Comparison of ENCODE assay signal across 1 cellular context in the genomic region with DNA sequence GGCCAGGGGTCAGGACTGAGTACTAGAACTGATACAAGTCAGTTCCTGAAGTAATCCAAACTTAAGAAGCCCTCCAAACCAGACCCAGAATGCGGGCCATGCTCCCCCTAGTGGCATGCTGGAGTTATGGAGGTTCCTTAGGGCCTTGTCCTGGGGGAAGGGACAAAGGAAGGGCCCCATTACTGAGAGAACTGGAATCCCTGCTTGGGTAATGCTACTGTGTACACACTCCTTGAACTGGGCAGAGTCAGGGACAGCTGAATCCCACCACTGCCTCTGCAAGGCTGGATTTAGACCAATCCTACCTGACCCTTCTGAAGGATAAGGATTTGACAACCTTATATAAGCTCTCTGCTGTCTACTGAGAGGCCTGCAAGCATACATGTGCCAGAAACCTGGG.
TF ChIP-seq lines count a peak whose summit lies in the region.

No MANE protein-coding gene starts in this region.

TF ChIP-seq in HepG2, 621 proteins besides CTCF, POLR2A, EP300 and RAD21 (continued from another document):
- TF ChIP-seq HMGXB4 (CRISPR knock-in tag; IDR thresholded peaks at IDR 0.05; ENCODE audit: borderline replicate concordance in 1 of 2, low read depth in 1 of 2) (peak; percentile 21 to 68; a peak in 1 of 4 replicates), NR2C2 (CRISPR knock-in tag; IDR thresholded peaks at IDR 0.05; ENCODE audit: borderline replicate concordance) (no peak), ZNF550 (CRISPR knock-in tag; IDR thresholded peaks at IDR 0.05; ENCODE audit: borderline replicate concordance) (no peak), CEBPB (IDR thresholded peaks at IDR 0.05; ENCODE audit: borderline replicate concordance, low read depth, low read length) (0 out of 2 replicates have a peak, but pooled peaks have one; percentile 15), HDAC2 (CRISPR knock-in tag; IDR thresholded peaks at IDR 0.05) (0 out of 2 replicates have a peak, but pooled peaks have one; percentile 58), TFE3 (CRISPR knock-in tag; IDR thresholded peaks at IDR 0.05) (0 out of 2 replicates have a peak, but pooled peaks have one; percentile 46), BCL6 (CRISPR knock-in tag; IDR thresholded peaks at IDR 0.05) (peak; percentile 11; the same call in 1 of the 2 replicates), ZKSCAN8 (CRISPR knock-in tag; IDR thresholded peaks at IDR 0.05; ENCODE audit: borderline replicate concordance) (peak; percentile 48; the same call in 1 of the 2 replicates), YEATS4 (CRISPR knock-in tag; IDR thresholded peaks at IDR 0.05; ENCODE audit: borderline replicate concordance) (no peak), ZBTB7B (CRISPR knock-in tag; IDR thresholded peaks at IDR 0.05) (0 out of 2 replicates have a peak, but pooled peaks have one; percentile 52), TOE1 (CRISPR knock-in tag; IDR thresholded peaks at IDR 0.05) (0 out of 2 replicates have a peak, but pooled peaks have one; percentile 60), REPIN1 (CRISPR knock-in tag; IDR thresholded peaks at IDR 0.05; ENCODE audit: borderline replicate concordance, low read depth) (0 out of 2 replicates have a peak, but pooled peaks have one; percentile 25), ZNF543 (CRISPR knock-in tag; IDR thresholded peaks at IDR 0.05) (no peak), ZNF121 (CRISPR knock-in tag; IDR thresholded peaks at IDR 0.05) (peak; percentile 73), RXRA (CRISPR knock-in tag; IDR thresholded peaks at IDR 0.05) (no peak), STAT6 (CRISPR knock-in tag; IDR thresholded peaks at IDR 0.05; ENCODE audit: borderline replicate concordance) (no peak), RXRB (CRISPR knock-in tag; IDR thresholded peaks at IDR 0.05; ENCODE audit: borderline replicate concordance) (peak; percentile 58; the same call in 1 of the 2 replicates), ZNF235 (CRISPR knock-in tag; IDR thresholded peaks at IDR 0.05; ENCODE audit: borderline replicate concordance) (no peak), ZNF329 (CRISPR knock-in tag; IDR thresholded peaks at IDR 0.05; ENCODE audit: low read depth) (no peak), HNF4A (CRISPR knock-in tag; IDR thresholded peaks at IDR 0.05) (peak; percentile 41), MBNL3 (CRISPR knock-in tag; conservative IDR thresholded peaks at IDR 0.05) (no peak), PBX2 (CRISPR knock-in tag; IDR thresholded peaks at IDR 0.05) (no peak), PHF5A (CRISPR knock-in tag; IDR thresholded peaks at IDR 0.05; ENCODE audit: low read depth, unreplicated experiment) (no peak), ZNF17 (CRISPR knock-in tag; IDR thresholded peaks at IDR 0.05) (no peak), NONO (IDR thresholded peaks at IDR 0.05) (no peak), NONO (CRISPR knock-in tag; conservative IDR thresholded peaks at IDR 0.05) (no peak), ZNF251 (CRISPR knock-in tag; IDR thresholded peaks at IDR 0.05) (no peak), HOMEZ (CRISPR knock-in tag; IDR thresholded peaks at IDR 0.05; ENCODE audit: low read depth) (0 out of 2 replicates have a peak, but pooled peaks have one; percentile 13), ZNF33B (CRISPR knock-in tag; IDR thresholded peaks at IDR 0.05) (no peak), ZSCAN29 (CRISPR knock-in tag; conservative IDR thresholded peaks at IDR 0.05) (no peak), YY1 (IDR thresholded peaks at IDR 0.05; ENCODE audit: insufficient read depth, insufficient replicate concordance, low read depth, low read length) (peak; percentile 23), IRF2 (CRISPR knock-in tag; IDR thresholded peaks at IDR 0.05) (0 out of 2 replicates have a peak, but pooled peaks have one; percentile 30), MIER2 (CRISPR knock-in tag; IDR thresholded peaks at IDR 0.05) (0 out of 2 replicates have a peak, but pooled peaks have one; percentile 36), ZNF484 (CRISPR knock-in tag; IDR thresholded peaks at IDR 0.05; ENCODE audit: borderline replicate concordance, low read depth) (no peak), ASH2L (IDR thresholded peaks at IDR 0.05; ENCODE audit: insufficient read length, low read depth, low read length) (no peak)
- TF ChIP-seq, protein P1, sequence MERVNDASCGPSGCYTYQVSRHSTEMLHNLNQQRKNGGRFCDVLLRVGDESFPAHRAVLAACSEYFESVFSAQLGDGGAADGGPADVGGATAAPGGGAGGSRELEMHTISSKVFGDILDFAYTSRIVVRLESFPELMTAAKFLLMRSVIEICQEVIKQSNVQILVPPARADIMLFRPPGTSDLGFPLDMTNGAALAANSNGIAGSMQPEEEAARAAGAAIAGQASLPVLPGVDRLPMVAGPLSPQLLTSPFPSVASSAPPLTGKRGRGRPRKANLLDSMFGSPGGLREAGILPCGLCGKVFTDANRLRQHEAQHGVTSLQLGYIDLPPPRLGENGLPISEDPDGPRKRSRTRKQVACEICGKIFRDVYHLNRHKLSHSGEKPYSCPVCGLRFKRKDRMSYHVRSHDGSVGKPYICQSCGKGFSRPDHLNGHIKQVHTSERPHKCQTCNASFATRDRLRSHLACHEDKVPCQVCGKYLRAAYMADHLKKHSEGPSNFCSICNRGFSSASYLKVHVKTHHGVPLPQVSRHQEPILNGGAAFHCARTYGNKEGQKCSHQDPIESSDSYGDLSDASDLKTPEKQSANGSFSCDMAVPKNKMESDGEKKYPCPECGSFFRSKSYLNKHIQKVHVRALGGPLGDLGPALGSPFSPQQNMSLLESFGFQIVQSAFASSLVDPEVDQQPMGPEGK (CRISPR knock-in tag; IDR thresholded peaks at IDR 0.05), result peak; percentile 72
- TF ChIP-seq, protein P2, sequence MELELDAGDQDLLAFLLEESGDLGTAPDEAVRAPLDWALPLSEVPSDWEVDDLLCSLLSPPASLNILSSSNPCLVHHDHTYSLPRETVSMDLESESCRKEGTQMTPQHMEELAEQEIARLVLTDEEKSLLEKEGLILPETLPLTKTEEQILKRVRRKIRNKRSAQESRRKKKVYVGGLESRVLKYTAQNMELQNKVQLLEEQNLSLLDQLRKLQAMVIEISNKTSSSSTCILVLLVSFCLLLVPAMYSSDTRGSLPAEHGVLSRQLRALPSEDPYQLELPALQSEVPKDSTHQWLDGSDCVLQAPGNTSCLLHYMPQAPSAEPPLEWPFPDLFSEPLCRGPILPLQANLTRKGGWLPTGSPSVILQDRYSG (CRISPR knock-in tag; IDR thresholded peaks at IDR 0.05), result no peak
- TF ChIP-seq, protein P3, sequence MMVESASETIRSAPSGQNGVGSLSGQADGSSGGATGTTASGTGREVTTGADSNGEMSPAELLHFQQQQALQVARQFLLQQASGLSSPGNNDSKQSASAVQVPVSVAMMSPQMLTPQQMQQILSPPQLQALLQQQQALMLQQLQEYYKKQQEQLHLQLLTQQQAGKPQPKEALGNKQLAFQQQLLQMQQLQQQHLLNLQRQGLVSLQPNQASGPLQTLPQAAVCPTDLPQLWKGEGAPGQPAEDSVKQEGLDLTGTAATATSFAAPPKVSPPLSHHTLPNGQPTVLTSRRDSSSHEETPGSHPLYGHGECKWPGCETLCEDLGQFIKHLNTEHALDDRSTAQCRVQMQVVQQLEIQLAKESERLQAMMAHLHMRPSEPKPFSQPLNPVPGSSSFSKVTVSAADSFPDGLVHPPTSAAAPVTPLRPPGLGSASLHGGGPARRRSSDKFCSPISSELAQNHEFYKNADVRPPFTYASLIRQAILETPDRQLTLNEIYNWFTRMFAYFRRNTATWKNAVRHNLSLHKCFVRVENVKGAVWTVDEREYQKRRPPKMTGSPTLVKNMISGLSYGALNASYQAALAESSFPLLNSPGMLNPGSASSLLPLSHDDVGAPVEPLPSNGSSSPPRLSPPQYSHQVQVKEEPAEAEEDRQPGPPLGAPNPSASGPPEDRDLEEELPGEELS (CRISPR knock-in tag; IDR thresholded peaks at IDR 0.05), result no peak
- TF ChIP-seq, protein P4, sequence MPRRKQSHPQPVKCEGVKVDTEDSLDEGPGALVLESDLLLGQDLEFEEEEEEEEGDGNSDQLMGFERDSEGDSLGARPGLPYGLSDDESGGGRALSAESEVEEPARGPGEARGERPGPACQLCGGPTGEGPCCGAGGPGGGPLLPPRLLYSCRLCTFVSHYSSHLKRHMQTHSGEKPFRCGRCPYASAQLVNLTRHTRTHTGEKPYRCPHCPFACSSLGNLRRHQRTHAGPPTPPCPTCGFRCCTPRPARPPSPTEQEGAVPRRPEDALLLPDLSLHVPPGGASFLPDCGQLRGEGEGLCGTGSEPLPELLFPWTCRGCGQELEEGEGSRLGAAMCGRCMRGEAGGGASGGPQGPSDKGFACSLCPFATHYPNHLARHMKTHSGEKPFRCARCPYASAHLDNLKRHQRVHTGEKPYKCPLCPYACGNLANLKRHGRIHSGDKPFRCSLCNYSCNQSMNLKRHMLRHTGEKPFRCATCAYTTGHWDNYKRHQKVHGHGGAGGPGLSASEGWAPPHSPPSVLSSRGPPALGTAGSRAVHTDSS (CRISPR knock-in tag; conservative IDR thresholded peaks at IDR 0.05), result no peak
